ENCODE assay signal across 4 cellular contexts in genomic region chr11:134188122-134188521, GRCh38.
TF ChIP-seq lines count a peak whose summit lies in the region.

No MANE protein-coding gene starts in this region.

TF ChIP-seq in HCT116, 20 proteins besides CTCF, POLR2A, EP300 and RAD21:
- TF ChIP-seq SP1 (IDR thresholded peaks at IDR 0.05; ENCODE audit: low read depth), result peak; percentile 18; the same call in 1 of the 2 replicates
TF ChIP-seq in HCT116: peak in this region for 1; not testable (repeated sequence) for 19.

TF ChIP-seq in WTC11, 78 proteins besides CTCF, POLR2A, EP300 and RAD21:
- peak; percentile 48 for TF ChIP-seq NFYB (CRISPR knock-in tag; conservative IDR thresholded peaks at IDR 0.05; ENCODE audit: low read depth)

TF ChIP-seq in H1, 55 proteins besides CTCF, POLR2A, EP300 and RAD21:
- TF ChIP-seq SP1 (IDR thresholded peaks at IDR 0.05; ENCODE audit: low read depth, low read length), result peak; percentile 40; the same call in 1 of the 2 replicates

TF ChIP-seq in HepG2, 621 proteins besides CTCF, POLR2A, EP300 and RAD21:
- TF ChIP-seq NFYB (CRISPR knock-in tag; IDR thresholded peaks at IDR 0.05), result peak; percentile 52
- TF ChIP-seq NFYC (CRISPR knock-in tag; IDR thresholded peaks at IDR 0.05), result 0 out of 2 replicates have a peak, but pooled peaks have one; percentile 22
